17 cellular contexts compared by ENCODE assay signal in genomic region chr6:152246554-152247337, GRCh38.
A peak's percentile ranks its signal among the peaks of the same experiment; 100 is the strongest.
DNase-seq lines count a peak whose midpoint lies in the region; ATAC-seq and TF ChIP-seq lines count a peak whose summit lies in the region.
"Had no signal": no experiment of that assay in that cellular context is flagged by ENCODE, and none has a peak within 500 bp of the region (broad histone marks: within the 10 kb centered on the region; RNA-seq: fewer than 3 reads in every experiment).

No MANE protein-coding gene starts in this region.

- H3K4me3 ChIP-seq in coronary artery: peak overlapping the region; percentile 8
- no peak overlapping the region for H3K4me3 ChIP-seq in right cardiac atrium (ENCODE audit: low read length)
- peak overlapping the region; percentile 29 for H3K4me3 ChIP-seq in thoracic aorta
- H3K4me3 ChIP-seq: hepatocyte, SK-N-MC had no signal

- peaks cover 31% of the 10 kb centered on the region for H3K36me3 Mint-ChIP-seq in HFFc6 (ENCODE audit: low read depth)
- peaks cover 30% of the 10 kb centered on the region for H3K36me3 Mint-ChIP-seq in activated CD4-positive, alpha-beta T cell treated with anti-CD3 and anti-CD28 coated beads, Interleukin-2, amount 10 ng/mL, durations not matched to agents 24 days and 14 days (ENCODE audit: low read depth)

- WGBS in right cardiac atrium: 76% methylated on average over 4 of the region's 4 CpGs

- H3K4me1 Mint-ChIP-seq in HFFc6 (ENCODE audit: low read depth): peaks cover 27% of the 10 kb centered on the region
- H3K4me1 Mint-ChIP-seq in activated CD4-positive, alpha-beta T cell treated with anti-CD3 and anti-CD28 coated beads, Interleukin-2, amount 10 ng/mL, durations not matched to agents 24 days and 14 days: no peaks in the 10 kb centered on the region

- H3K27me3 Mint-ChIP-seq in HFFc6 (ENCODE audit: insufficient read depth): peaks cover 2% of the 10 kb centered on the region; the same call in 1 of the 2 replicates
- H3K27me3 Mint-ChIP-seq in activated CD4-positive, alpha-beta T cell treated with anti-CD3 and anti-CD28 coated beads, Interleukin-2, amount 10 ng/mL, durations not matched to agents 24 days and 14 days: no peaks in the 10 kb centered on the region
- H3K27me3 Mint-ChIP-seq: activated CD8-positive, alpha-beta T cell treated with anti-CD3 and anti-CD28 coated beads for 36 hours; natural killer cell treated with Interleukin-12 subunit alpha and Interleukin-12 subunit beta and Interleukin-15 and Interleukin-18, amount 100 ng/mL, for 72 hours had no signal

- no peak for TF ChIP-seq CTCF in HFFc6 (IDR thresholded peaks at IDR 0.05)
- TF ChIP-seq CTCF in coronary artery (IDR thresholded peaks at IDR 0.05): no peak
- TF ChIP-seq CTCF in thoracic aorta (IDR thresholded peaks at IDR 0.05): no peak

- H3K36me3 ChIP-seq in thoracic aorta: peaks cover 8% of the 10 kb centered on the region

- H3K4me1 ChIP-seq in right cardiac atrium (ENCODE audit: control insufficient read depth, insufficient read depth, low read length): peaks cover 6% of the 10 kb centered on the region
- peaks cover 44 to 65% of the 10 kb centered on the region in 2 donors for H3K4me1 ChIP-seq in thoracic aorta (ENCODE audit: control insufficient read depth in 1 of 2, low read depth in 2 of 2)

- H3K27me3 ChIP-seq in right cardiac atrium (ENCODE audit: control insufficient read depth, insufficient read depth): no peaks in the 10 kb centered on the region
- no peaks in the 10 kb centered on the region for H3K27me3 ChIP-seq in thoracic aorta (replicated peaks; ENCODE audit: insufficient read depth)
- H3K27me3 ChIP-seq: hepatocyte had no signal

- peak; percentile 35 for DNase-seq in HFFc6
- no peak for DNase-seq in coronary artery (ENCODE audit: low spot score)
- no peak for DNase-seq in right cardiac atrium
- DNase-seq in thoracic aorta (ENCODE audit: low spot score): no peak
- DNase-seq in activated CD4-positive, alpha-beta T cell treated with anti-CD3 and anti-CD28 coated beads, Interleukin-2, amount 10 ng/mL, durations not matched to agents 24 days and 14 days: no peak
- DNase-seq in NCI-H2081 treated with DMSO at 0.1 percent for 48 hours (lab: John Stamatoyannopoulos, UW): no peak
- DNase-seq: activated CD8-positive, alpha-beta T cell treated with anti-CD3 and anti-CD28 coated beads for 36 hours; NCI-H1417 treated with DMSO at 0.1 percent for 48 hours; retina; stimulated activated CD4-positive, alpha-beta T cell treated with anti-CD3 and anti-CD28 coated beads, Interleukin-4, amount 100 ng/mL, for 1 hour had no signal

- H3K27ac ChIP-seq in coronary artery (peak overlapping the region; percentile 57 to 64), right cardiac atrium (ENCODE audit: low read length) (peak overlapping the region; percentile 70), thoracic aorta (peak overlapping the region; percentile 77 to 79)
- H3K27ac ChIP-seq: hepatocyte, HL-60, SK-N-MC had no signal

- intact Hi-C loops in right cardiac atrium (cut with DNase I): no loop called here
- intact Hi-C loops in activated CD4-positive, alpha-beta T cell treated with anti-CD3 and anti-CD28 coated beads, Interleukin-2, amount 10 ng/mL, durations not matched to agents 24 days and 14 days (cut with micrococcal nuclease): no loop called here

- no peaks in the 10 kb centered on the region for H3K9me3 Mint-ChIP-seq in HFFc6
- H3K9me3 Mint-ChIP-seq in activated CD4-positive, alpha-beta T cell treated with anti-CD3 and anti-CD28 coated beads, Interleukin-2, amount 10 ng/mL, durations not matched to agents 24 days and 14 days: no peaks in the 10 kb centered on the region
- H3K9me3 Mint-ChIP-seq: activated CD8-positive, alpha-beta T cell treated with anti-CD3 and anti-CD28 coated beads for 36 hours; natural killer cell treated with Interleukin-12 subunit alpha and Interleukin-12 subunit beta and Interleukin-15 and Interleukin-18, amount 100 ng/mL, for 72 hours had no signal

- no peak overlapping the region for H3K4me3 Mint-ChIP-seq in HFFc6
- H3K4me3 Mint-ChIP-seq in activated CD4-positive, alpha-beta T cell treated with anti-CD3 and anti-CD28 coated beads, Interleukin-2, amount 10 ng/mL, durations not matched to agents 24 days and 14 days: no peak overlapping the region
- H3K4me3 Mint-ChIP-seq: activated CD8-positive, alpha-beta T cell treated with anti-CD3 and anti-CD28 coated beads for 36 hours; natural killer cell treated with Interleukin-12 subunit alpha and Interleukin-12 subunit beta and Interleukin-15 and Interleukin-18, amount 100 ng/mL, for 72 hours had no signal

- H3K9me3 ChIP-seq in right cardiac atrium (ENCODE audit: control insufficient read depth, low read length) (no peaks in the 10 kb centered on the region), thoracic aorta (no peaks in the 10 kb centered on the region)

- peak overlapping the region; percentile 20; the same call in 1 of the 2 replicates for H3K27ac Mint-ChIP-seq in HFFc6
- H3K27ac Mint-ChIP-seq in activated CD4-positive, alpha-beta T cell treated with anti-CD3 and anti-CD28 coated beads, Interleukin-2, amount 10 ng/mL, durations not matched to agents 24 days and 14 days: no peak overlapping the region
- H3K27ac Mint-ChIP-seq: activated CD8-positive, alpha-beta T cell treated with anti-CD3 and anti-CD28 coated beads for 36 hours; natural killer cell treated with Interleukin-12 subunit alpha and Interleukin-12 subunit beta and Interleukin-15 and Interleukin-18, amount 100 ng/mL, for 72 hours had no signal

- ATAC-seq in right cardiac atrium (peak; percentile 60 to 61), thoracic aorta (ENCODE audit: insufficient number of reproducible peaks, low FRiP score, low read depth) (peak; percentile 72), HG03378 (IDR thresholded peaks at IDR 0.05; ENCODE audit: unreplicated experiment) (no peak), HG03432 (IDR thresholded peaks at IDR 0.05; ENCODE audit: unreplicated experiment) (no peak)
- ATAC-seq: activated CD8-positive, alpha-beta T cell treated with anti-CD3 and anti-CD28 coated beads for 36 hours; left lobe of liver; natural killer cell treated with Interleukin-12 subunit alpha and Interleukin-12 subunit beta and Interleukin-15 and Interleukin-18, amount 100 ng/mL, for 72 hours had no signal

Comparison
In these comparisons a context has a peak if more than half of its experiments do, and no peak if none do; other contexts are left out.
1. ATAC-seq: peak in right cardiac atrium (2 of 2) and thoracic aorta (single experiment); none in HG03378 (single experiment) and HG03432 (single experiment).
2. Peak in every context shown above with its lines, with median percentiles within 50 percentile points of each other: H3K27ac ChIP-seq.